ENCODE assay signal across 1 cellular context in the genomic region with DNA sequence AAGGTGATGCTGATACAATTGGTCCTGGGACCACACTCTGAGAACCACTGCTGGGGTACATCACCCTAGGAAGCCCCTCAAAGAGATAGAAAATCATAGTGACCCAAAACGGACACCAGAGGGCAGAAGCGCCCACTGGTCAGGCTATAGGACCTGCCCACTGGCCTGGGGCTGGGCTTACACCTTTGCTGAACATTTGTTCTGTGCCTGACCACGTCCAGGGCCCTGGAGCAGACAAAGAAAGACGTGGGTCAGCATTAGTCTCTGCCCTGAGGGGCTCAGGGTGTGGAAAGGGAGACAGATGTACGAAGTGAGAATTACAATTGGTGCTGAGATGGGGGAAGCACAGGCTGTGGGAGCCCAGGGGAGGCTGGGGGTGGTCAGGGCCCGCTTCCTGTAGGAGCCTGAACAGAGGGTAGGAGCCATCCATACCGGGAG.
TF ChIP-seq lines count a peak whose summit lies in the region.

No MANE protein-coding gene starts in this region.

TF ChIP-seq in K562, 482 proteins besides CTCF, POLR2A, EP300 and RAD21:
- peak; percentile 88 for TF ChIP-seq SMC3 (conservative IDR thresholded peaks at IDR 0.05; ENCODE audit: insufficient read depth, low read depth, low read length)
- TF ChIP-seq CC2D1A (IDR thresholded peaks at IDR 0.05) = peak; percentile 84
- no peak for TF ChIP-seq ZC3H4 (CRISPR knock-in tag; IDR thresholded peaks at IDR 0.05; ENCODE audit: borderline replicate concordance)
- no peak for TF ChIP-seq TFAM (CRISPR knock-in tag; conservative IDR thresholded peaks at IDR 0.05)
- TF ChIP-seq MAZ (CRISPR knock-in tag; conservative IDR thresholded peaks at IDR 0.05 in 1 of 2, IDR thresholded peaks at IDR 0.05 in 1 of 2) = peak; percentile 33 to 72; a peak in 1 of 4 replicates
- peak; percentile 84; the same call in 1 of the 2 replicates for TF ChIP-seq HDGF (IDR thresholded peaks at IDR 0.05)
- TF ChIP-seq ZNF695 (CRISPR knock-in tag; IDR thresholded peaks at IDR 0.05) = no peak
- TF ChIP-seq JUND (IDR thresholded peaks at IDR 0.05; ENCODE audit: borderline replicate concordance, low read depth, low read length) = peak; percentile 18; the same call in 1 of the 2 replicates
- TF ChIP-seq JUND (tag; IDR thresholded peaks at IDR 0.05; ENCODE audit: borderline replicate concordance, low read depth, low read length) = no peak
- TF ChIP-seq MYC (IDR thresholded peaks at IDR 0.05; ENCODE audit: low read depth, low read length) = no peak
- TF ChIP-seq MYC (CRISPR knock-in tag; IDR thresholded peaks at IDR 0.05; ENCODE audit: borderline replicate concordance, low read depth) = no peak
- TF ChIP-seq ZNF212 (CRISPR knock-in tag; IDR thresholded peaks at IDR 0.05) = no peak
- TF ChIP-seq THRAP3 (IDR thresholded peaks at IDR 0.05; ENCODE audit: borderline replicate concordance) = no peak
- TF ChIP-seq, protein P1, sequence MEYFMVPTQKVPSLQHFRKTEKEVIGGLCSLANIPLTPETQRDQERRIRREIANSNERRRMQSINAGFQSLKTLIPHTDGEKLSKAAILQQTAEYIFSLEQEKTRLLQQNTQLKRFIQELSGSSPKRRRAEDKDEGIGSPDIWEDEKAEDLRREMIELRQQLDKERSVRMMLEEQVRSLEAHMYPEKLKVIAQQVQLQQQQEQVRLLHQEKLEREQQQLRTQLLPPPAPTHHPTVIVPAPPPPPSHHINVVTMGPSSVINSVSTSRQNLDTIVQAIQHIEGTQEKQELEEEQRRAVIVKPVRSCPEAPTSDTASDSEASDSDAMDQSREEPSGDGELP (CRISPR knock-in tag; IDR thresholded peaks at IDR 0.05; ENCODE audit: borderline replicate concordance) = peak; percentile 42; the same call in 1 of the 2 replicates
- TF ChIP-seq STAG1 (CRISPR knock-in tag; IDR thresholded peaks at IDR 0.05; ENCODE audit: borderline replicate concordance) = peak; percentile 43; the same call in 1 of the 2 replicates
- no peak for TF ChIP-seq JUNB (CRISPR knock-in tag; conservative IDR thresholded peaks at IDR 0.05)
- TF ChIP-seq, protein P2, sequence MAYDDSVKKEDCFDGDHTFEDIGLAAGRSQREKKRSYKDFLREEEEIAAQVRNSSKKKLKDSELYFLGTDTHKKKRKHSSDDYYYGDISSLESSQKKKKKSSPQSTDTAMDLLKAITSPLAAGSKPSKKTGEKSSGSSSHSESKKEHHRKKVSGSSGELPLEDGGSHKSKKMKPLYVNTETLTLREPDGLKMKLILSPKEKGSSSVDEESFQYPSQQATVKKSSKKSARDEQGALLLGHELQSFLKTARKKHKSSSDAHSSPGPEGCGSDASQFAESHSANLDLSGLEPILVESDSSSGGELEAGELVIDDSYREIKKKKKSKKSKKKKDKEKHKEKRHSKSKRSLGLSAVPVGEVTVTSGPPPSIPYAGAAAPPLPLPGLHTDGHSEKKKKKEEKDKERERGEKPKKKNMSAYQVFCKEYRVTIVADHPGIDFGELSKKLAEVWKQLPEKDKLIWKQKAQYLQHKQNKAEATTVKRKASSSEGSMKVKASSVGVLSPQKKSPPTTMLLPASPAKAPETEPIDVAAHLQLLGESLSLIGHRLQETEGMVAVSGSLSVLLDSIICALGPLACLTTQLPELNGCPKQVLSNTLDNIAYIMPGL (CRISPR knock-in tag; IDR thresholded peaks at IDR 0.05) = peak; percentile 34; the same call in 1 of the 2 replicates
- TF ChIP-seq L3MBTL2 (IDR thresholded peaks at IDR 0.05) = peak; percentile 43; the same call in 1 of the 2 replicates
- TF ChIP-seq NBN (IDR thresholded peaks at IDR 0.05; ENCODE audit: low read depth) = no peak
- TF ChIP-seq TAF9B (IDR thresholded peaks at IDR 0.05; ENCODE audit: partially characterized antibody) = no peak
- TF ChIP-seq ARID2 (IDR thresholded peaks at IDR 0.05) = peak; percentile 89
- TF ChIP-seq PYGO2 (tag; IDR thresholded peaks at IDR 0.05) = no peak
- no peak for TF ChIP-seq MAFF (IDR thresholded peaks at IDR 0.05; ENCODE audit: low read length)
- no peak for TF ChIP-seq KLF16 (IDR thresholded peaks at IDR 0.05)
- TF ChIP-seq ZSCAN32 (CRISPR knock-in tag; IDR thresholded peaks at IDR 0.05) = no peak
- TF ChIP-seq, protein P3, sequence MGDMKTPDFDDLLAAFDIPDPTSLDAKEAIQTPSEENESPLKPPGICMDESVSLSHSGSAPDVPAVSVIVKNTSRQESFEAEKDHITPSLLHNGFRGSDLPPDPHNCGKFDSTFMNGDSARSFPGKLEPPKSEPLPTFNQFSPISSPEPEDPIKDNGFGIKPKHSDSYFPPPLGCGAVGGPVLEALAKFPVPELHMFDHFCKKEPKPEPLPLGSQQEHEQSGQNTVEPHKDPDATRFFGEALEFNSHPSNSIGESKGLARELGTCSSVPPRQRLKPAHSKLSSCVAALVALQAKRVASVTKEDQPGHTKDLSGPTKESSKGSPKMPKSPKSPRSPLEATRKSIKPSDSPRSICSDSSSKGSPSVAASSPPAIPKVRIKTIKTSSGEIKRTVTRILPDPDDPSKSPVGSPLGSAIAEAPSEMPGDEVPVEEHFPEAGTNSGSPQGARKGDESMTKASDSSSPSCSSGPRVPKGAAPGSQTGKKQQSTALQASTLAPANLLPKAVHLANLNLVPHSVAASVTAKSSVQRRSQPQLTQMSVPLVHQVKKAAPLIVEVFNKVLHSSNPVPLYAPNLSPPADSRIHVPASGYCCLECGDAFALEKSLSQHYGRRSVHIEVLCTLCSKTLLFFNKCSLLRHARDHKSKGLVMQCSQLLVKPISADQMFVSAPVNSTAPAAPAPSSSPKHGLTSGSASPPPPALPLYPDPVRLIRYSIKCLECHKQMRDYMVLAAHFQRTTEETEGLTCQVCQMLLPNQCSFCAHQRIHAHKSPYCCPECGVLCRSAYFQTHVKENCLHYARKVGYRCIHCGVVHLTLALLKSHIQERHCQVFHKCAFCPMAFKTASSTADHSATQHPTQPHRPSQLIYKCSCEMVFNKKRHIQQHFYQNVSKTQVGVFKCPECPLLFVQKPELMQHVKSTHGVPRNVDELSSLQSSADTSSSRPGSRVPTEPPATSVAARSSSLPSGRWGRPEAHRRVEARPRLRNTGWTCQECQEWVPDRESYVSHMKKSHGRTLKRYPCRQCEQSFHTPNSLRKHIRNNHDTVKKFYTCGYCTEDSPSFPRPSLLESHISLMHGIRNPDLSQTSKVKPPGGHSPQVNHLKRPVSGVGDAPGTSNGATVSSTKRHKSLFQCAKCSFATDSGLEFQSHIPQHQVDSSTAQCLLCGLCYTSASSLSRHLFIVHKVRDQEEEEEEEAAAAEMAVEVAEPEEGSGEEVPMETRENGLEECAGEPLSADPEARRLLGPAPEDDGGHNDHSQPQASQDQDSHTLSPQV (IDR thresholded peaks at IDR 0.05) = peak; percentile 80; the same call in 1 of the 2 replicates
- TF ChIP-seq NONO (IDR thresholded peaks at IDR 0.05; ENCODE audit: low read depth in 2 of 2, low read length in 1 of 2) = no peak
- TF ChIP-seq, protein P4, sequence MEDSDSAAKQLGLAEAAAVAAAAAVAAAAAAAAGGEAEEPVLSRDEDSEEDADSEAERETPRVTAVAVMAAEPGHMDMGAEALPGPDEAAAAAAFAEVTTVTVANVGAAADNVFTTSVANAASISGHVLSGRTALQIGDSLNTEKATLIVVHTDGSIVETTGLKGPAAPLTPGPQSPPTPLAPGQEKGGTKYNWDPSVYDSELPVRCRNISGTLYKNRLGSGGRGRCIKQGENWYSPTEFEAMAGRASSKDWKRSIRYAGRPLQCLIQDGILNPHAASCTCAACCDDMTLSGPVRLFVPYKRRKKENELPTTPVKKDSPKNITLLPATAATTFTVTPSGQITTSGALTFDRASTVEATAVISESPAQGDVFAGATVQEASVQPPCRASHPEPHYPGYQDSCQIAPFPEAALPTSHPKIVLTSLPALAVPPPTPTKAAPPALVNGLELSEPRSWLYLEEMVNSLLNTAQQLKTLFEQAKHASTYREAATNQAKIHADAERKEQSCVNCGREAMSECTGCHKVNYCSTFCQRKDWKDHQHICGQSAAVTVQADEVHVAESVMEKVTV (CRISPR knock-in tag; IDR thresholded peaks at IDR 0.05) = peak; percentile 91
- TF ChIP-seq ZBTB7A (IDR thresholded peaks at IDR 0.05; ENCODE audit: borderline replicate concordance, control insufficient read depth, low read depth, low read length) = peak; percentile 78
- no peak for TF ChIP-seq SAFB2 (IDR thresholded peaks at IDR 0.05; ENCODE audit: borderline replicate concordance, low read depth, low read length, severe bottlenecking)
- peak; percentile 35; the same call in 1 of the 2 replicates for TF ChIP-seq SIN3B (IDR thresholded peaks at IDR 0.05; ENCODE audit: low read depth)
- TF ChIP-seq RB1 (IDR thresholded peaks at IDR 0.05; ENCODE audit: low read depth) = peak; percentile 41; the same call in 1 of the 2 replicates
- TF ChIP-seq KAT2B (IDR thresholded peaks at IDR 0.05; ENCODE audit: low read depth, low read length) = no peak
- TF ChIP-seq YBX1 (IDR thresholded peaks at IDR 0.05) = no peak
- 0 out of 2 replicates have a peak, but pooled peaks have one; percentile 43 for TF ChIP-seq XRCC5 (IDR thresholded peaks at IDR 0.05; ENCODE audit: low read depth, low read length)
- TF ChIP-seq, protein P5, sequence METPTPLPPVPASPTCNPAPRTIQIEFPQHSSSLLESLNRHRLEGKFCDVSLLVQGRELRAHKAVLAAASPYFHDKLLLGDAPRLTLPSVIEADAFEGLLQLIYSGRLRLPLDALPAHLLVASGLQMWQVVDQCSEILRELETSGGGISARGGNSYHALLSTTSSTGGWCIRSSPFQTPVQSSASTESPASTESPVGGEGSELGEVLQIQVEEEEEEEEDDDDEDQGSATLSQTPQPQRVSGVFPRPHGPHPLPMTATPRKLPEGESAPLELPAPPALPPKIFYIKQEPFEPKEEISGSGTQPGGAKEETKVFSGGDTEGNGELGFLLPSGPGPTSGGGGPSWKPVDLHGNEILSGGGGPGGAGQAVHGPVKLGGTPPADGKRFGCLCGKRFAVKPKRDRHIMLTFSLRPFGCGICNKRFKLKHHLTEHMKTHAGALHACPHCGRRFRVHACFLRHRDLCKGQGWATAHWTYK (CRISPR knock-in tag; IDR thresholded peaks at IDR 0.05) = 0 out of 2 replicates have a peak, but pooled peaks have one; percentile 24
- 0 out of 2 replicates have a peak, but pooled peaks have one; percentile 25 for TF ChIP-seq ESRRA (IDR thresholded peaks at IDR 0.05; ENCODE audit: borderline replicate concordance, low read depth)
- TF ChIP-seq SREBF2 (CRISPR knock-in tag; IDR thresholded peaks at IDR 0.05) = no peak
- TF ChIP-seq, protein P6, sequence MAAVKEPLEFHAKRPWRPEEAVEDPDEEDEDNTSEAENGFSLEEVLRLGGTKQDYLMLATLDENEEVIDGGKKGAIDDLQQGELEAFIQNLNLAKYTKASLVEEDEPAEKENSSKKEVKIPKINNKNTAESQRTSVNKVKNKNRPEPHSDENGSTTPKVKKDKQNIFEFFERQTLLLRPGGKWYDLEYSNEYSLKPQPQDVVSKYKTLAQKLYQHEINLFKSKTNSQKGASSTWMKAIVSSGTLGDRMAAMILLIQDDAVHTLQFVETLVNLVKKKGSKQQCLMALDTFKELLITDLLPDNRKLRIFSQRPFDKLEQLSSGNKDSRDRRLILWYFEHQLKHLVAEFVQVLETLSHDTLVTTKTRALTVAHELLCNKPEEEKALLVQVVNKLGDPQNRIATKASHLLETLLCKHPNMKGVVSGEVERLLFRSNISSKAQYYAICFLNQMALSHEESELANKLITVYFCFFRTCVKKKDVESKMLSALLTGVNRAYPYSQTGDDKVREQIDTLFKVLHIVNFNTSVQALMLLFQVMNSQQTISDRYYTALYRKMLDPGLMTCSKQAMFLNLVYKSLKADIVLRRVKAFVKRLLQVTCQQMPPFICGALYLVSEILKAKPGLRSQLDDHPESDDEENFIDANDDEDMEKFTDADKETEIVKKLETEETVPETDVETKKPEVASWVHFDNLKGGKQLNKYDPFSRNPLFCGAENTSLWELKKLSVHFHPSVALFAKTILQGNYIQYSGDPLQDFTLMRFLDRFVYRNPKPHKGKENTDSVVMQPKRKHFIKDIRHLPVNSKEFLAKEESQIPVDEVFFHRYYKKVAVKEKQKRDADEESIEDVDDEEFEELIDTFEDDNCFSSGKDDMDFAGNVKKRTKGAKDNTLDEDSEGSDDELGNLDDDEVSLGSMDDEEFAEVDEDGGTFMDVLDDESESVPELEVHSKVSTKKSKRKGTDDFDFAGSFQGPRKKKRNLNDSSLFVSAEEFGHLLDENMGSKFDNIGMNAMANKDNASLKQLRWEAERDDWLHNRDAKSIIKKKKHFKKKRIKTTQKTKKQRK (IDR thresholded peaks at IDR 0.05; ENCODE audit: borderline replicate concordance, low read depth, low read length) = no peak
- peak; percentile 20; the same call in 1 of the 2 replicates for TF ChIP-seq EP400 (IDR thresholded peaks at IDR 0.05)
- TF ChIP-seq RCOR1 (IDR thresholded peaks at IDR 0.05; ENCODE audit: borderline replicate concordance in 1 of 2, low read depth in 2 of 2, low read length in 2 of 2) = peak in 1 of 2 experiments; percentile 44; a peak in 1 of 4 replicates
- TF ChIP-seq, protein P7, sequence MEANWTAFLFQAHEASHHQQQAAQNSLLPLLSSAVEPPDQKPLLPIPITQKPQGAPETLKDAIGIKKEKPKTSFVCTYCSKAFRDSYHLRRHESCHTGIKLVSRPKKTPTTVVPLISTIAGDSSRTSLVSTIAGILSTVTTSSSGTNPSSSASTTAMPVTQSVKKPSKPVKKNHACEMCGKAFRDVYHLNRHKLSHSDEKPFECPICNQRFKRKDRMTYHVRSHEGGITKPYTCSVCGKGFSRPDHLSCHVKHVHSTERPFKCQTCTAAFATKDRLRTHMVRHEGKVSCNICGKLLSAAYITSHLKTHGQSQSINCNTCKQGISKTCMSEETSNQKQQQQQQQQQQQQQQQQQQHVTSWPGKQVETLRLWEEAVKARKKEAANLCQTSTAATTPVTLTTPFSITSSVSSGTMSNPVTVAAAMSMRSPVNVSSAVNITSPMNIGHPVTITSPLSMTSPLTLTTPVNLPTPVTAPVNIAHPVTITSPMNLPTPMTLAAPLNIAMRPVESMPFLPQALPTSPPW (CRISPR knock-in tag; IDR thresholded peaks at IDR 0.05) = peak; percentile 49; the same call in 1 of the 2 replicates
